20 cellular contexts compared by ENCODE assay signal in the genomic region with DNA sequence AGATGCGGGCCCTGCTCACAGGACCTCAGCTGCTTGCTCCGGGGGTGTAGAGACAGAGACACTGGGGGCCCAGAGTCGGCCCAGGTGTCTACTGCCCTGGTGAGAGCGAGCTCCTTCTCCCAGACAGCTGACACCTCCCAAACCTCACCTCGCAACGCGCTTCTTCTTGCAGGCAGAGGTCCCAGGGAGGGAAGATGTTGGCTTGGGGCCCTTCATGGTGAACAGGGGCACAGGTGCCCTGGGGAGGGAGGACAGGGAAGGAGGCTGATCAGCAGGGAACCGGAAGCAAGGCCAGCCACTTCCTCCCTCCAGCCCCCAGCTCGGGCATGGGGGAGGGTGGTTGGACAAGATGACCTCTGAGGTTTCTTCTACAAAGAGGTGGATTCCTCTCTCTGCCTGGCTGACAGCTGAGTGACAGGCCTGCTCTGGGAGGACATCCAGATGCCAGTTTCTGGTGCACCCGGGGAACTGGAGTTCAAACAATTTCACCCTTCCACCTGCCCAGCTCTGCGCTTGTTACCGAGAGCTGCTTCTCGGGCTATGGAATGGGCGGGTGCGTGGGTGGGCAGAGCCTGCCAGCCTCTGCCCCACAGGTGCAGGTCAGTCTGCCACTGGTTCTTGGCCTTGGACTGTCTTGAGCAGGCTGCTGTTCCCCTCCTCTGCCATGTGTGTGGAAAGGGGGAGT. TPM values are rescaled to one million over a fixed set of nuclear protein-coding genes. Genes with fewer than 3 reads are reported as not detected.
"Had no signal": no experiment of that assay in that cellular context is flagged by ENCODE, and none has a peak within 500 bp of the region (broad histone marks: within the 10 kb centered on the region; RNA-seq: fewer than 3 reads in every experiment).

No MANE protein-coding gene starts in this region.

- H3K4me3 ChIP-seq: suprapubic skin had no signal

- H3K9me3 ChIP-seq: suprapubic skin had no signal

- H3K36me3 ChIP-seq: suprapubic skin had no signal

- H3K4me1 ChIP-seq: parathyroid adenoma, suprapubic skin had no signal

- H3K27ac ChIP-seq: epithelial cell of prostate, parathyroid adenoma, suprapubic skin, WERI-Rb-1 had no signal

- DNase-seq: activated CD4-positive, alpha-beta T cell treated with anti-CD3 and anti-CD28 coated beads for 4 hours; activated CD8-positive, alpha-beta memory T cell treated with anti-CD3 and anti-CD28 coated beads, Interleukin-2, amount 50 U/mL, for 4 hours; activated CD8-positive, alpha-beta T cell treated with anti-CD3 and anti-CD28 coated beads, Interleukin-2, amount 10 ng/mL, durations not matched to agents 7 days and 5 days; activated naive CD4-positive, alpha-beta T cell; activated naive CD8-positive, alpha-beta T cell treated with anti-CD3 and anti-CD28 coated beads, Interleukin-2, amount 50 U/mL, for 24 hours; cerebellar nuclear complex; effector memory CD8-positive, alpha-beta T cell; foreskin melanocyte; immature natural killer cell; naive thymus-derived CD4-positive, alpha-beta T cell; stimulated activated CD4-positive, alpha-beta T cell treated with anti-CD3 and anti-CD28 coated beads, Interleukin-4, amount 100 ng/mL, for 4 hours; stimulated activated CD8-positive, alpha-beta memory T cell treated with anti-CD3 and anti-CD28 coated beads, Interleukin-4, amount 100 ng/mL, for 48 hours; WERI-Rb-1 had no signal

- H3K27me3 ChIP-seq: suprapubic skin had no signal

- ATAC-seq: activated CD8-positive, alpha-beta T cell treated with anti-CD3 and anti-CD28 coated beads, Interleukin-2, amount 10 ng/mL, durations not matched to agents 7 days and 5 days; activated naive CD8-positive, alpha-beta T cell treated with anti-CD3 and anti-CD28 coated beads, Interleukin-2, amount 50 U/mL, for 24 hours; effector memory CD8-positive, alpha-beta T cell; naive thymus-derived CD4-positive, alpha-beta T cell; SK-N-SH treated with all-trans-retinoic acid at 6 μM for 48 hours had no signal

RNA-seq across cellular contexts. Expression of gene GFAP, which starts 11.7 kb away (rescaled TPM):
- total RNA-seq: activated CD8-positive, alpha-beta T cell treated with anti-CD3 and anti-CD28 coated beads, Interleukin-2, amount 10 ng/mL, durations not matched to agents 7 days and 5 days; naive thymus-derived CD4-positive, alpha-beta T cell; T-helper 1 cell treated with Interleukin-12 subunit alpha and Interleukin-12 subunit beta and Interleukin-4 antibody, amounts not matched to agents 30 ng/mL and 1 ng/mL, for 36 hours had no signal

RNA-seq across cellular contexts. Expression of gene KIF18B, which starts 20.6 kb away (rescaled TPM):
- polyA plus RNA-seq: naive thymus-derived CD4-positive, alpha-beta T cell had no signal

RNA-seq across cellular contexts. Expression of gene C1QL1, which starts 41.1 kb away (rescaled TPM):
- total RNA-seq: mononuclear cell, suprapubic skin had no signal
- polyA plus RNA-seq: aorta; naive thymus-derived CD4-positive, alpha-beta T cell had no signal
